In the genomic region with DNA sequence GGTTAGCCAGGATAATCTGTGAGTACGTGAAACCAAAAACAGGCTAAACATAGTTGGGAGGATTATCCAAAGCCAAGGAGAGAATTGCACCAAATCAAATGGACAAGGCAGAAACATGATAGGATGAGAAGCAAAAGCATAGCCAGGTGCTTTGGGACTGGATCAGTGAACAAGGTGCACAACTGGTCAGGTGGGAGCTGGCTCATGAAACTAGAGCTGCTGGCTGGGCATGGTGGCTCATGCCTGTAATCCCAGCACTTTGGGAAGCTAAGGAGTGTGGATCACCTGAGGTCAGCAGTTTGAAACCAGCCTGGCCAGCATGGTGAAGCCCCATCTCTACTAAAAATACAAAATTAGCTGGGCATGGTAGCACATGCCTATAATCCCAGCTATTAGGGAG, we compare ENCODE assay signal across 25 cellular contexts. TPM values are rescaled to one million over a fixed set of nuclear protein-coding genes. Genes with fewer than 3 reads are reported as not detected.
DNase-seq lines count a peak whose midpoint lies in the region; ATAC-seq lines count a peak whose summit lies in the region.
"Had no signal": no experiment of that assay in that cellular context is flagged by ENCODE, and none has a peak within 500 bp of the region (broad histone marks: within the 10 kb centered on the region; RNA-seq: fewer than 3 reads in every experiment).

No MANE protein-coding gene starts in this region.

- intact Hi-C loops in left colon (cut with DNase I, micrococcal nuclease) = no loop called here

- peak; percentile 69 for DNase-seq in NCI-H82 (lab: John Stamatoyannopoulos, UW)
- DNase-seq in NCI-H82 treated with DMSO at 0.1 percent for 48 hours (lab: John Stamatoyannopoulos, UW; ENCODE audit: unreplicated experiment) = peak; percentile 59
- peak; percentile 54 for DNase-seq in left kidney (ENCODE audit: low read depth, low spot score)
- DNase-seq in left colon = no peak
- no peak for DNase-seq in activated T-cell treated with anti-CD3 and anti-CD28 coated beads, Interleukin-2, amount 50 U/mL, for 1 hour
- DNase-seq in RKO (ENCODE audit: low spot score) = no peak
- DNase-seq: 8988T; ACHN; BE2C; C1 segment of cervical spinal cord; CD4-positive, alpha-beta memory T cell; CD4-positive, CD25-positive, alpha-beta regulatory T cell; CD8-positive, alpha-beta memory T cell; COR-L47; DMS 273 treated with DMSO at 0.1 percent for 48 hours; DMS153; DMS53; DMS79; DND-41; EL; GDM1 had no signal

- no peak for ATAC-seq in left colon
- ATAC-seq: GM12878 had no signal

RNA-seq across cellular contexts. Expression of a gene that starts 13.7 kb away (rescaled TPM):
- not detected for total RNA-seq in left colon
- total RNA-seq: A673; CD4-positive, alpha-beta memory T cell; CD4-positive, CD25-positive, alpha-beta regulatory T cell; CD8-positive, alpha-beta memory T cell; Daoy; G401; GM12878 had no signal

RNA-seq across cellular contexts. Expression of a gene that starts 16.1 kb away (rescaled TPM):
- total RNA-seq in left colon = 10 to 100 TPM; 17.7 to 23.5 TPM

RNA-seq across cellular contexts. Expression of a gene that starts 45.3 kb away (rescaled TPM):
- total RNA-seq in left colon = 1 to 10 TPM; 1.1 to 1.7 TPM
- total RNA-seq: CD4-positive, alpha-beta memory T cell; CD4-positive, CD25-positive, alpha-beta regulatory T cell; CD8-positive, alpha-beta memory T cell; G401 had no signal

Comparison
In these comparisons a context has a peak if more than half of its experiments do, and no peak if none do; other contexts are left out.
1. DNase-seq: peak in NCI-H82 (single experiment), NCI-H82 treated with DMSO at 0.1 percent for 48 hours (single experiment) and left kidney (single experiment); none in left colon (0 of 2), activated T-cell treated with anti-CD3 and anti-CD28 coated beads, Interleukin-2, amount 50 U/mL, for 1 hour (single experiment) and RKO (single experiment).